In the genomic region with DNA sequence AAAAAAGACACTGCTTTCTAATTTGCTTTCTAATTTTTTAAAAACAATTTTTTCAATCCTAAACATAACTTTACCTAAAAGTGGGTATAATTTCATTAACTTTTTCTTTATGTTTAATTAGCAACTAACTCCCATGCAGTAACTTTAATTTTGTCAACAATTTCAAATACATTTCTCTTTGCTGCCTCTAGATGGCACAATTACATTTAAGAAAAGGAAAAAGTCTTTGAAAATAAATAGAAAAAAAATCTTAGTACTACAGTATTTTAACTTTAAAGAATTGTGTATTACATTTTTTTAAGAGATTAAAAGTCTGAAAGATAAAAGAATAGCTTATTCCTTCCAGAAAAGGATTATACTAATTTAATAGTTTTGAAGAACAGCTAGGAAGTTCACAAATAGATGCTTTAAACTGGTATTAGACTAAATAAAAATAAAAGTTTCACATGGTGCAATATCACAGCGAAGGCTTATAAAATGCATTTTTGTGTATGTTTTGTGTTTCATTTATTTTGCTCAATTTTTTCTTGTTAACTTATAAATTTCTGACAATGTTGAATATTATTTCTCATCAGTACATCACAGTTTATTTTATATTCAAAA, we compare ENCODE assay signal across 8 cellular contexts.
DNase-seq lines count a peak whose midpoint lies in the region; ATAC-seq and TF ChIP-seq lines count a peak whose summit lies in the region.

No MANE protein-coding gene starts in this region.

- no peaks in the 10 kb centered on the region for H3K9me3 Mint-ChIP-seq in HFFc6
- no peaks in the 10 kb centered on the region for H3K9me3 Mint-ChIP-seq in WTC11
- H3K9me3 Mint-ChIP-seq in activated naive CD8-positive, alpha-beta T cell treated with anti-CD3 and anti-CD28 coated beads, Interleukin-2, amount 50 U/mL, for 24 hours = no peaks in the 10 kb centered on the region

- H3K4me3 ChIP-seq in BJ (ENCODE audit: low read depth, low read length) (no peak overlapping the region), right lobe of liver (no peak overlapping the region)

- no peak overlapping the region for H3K27ac ChIP-seq in right lobe of liver

- H3K36me3 ChIP-seq in BJ (ENCODE audit: control insufficient read depth, insufficient read depth, low read length) = no peaks in the 10 kb centered on the region
- peaks cover 0 to 55% (median 13%) of the 10 kb centered on the region in 4 donors for H3K36me3 ChIP-seq in right lobe of liver

- no peak for DNase-seq in BJ (ENCODE audit: low read depth)
- DNase-seq in HFFc6 = peak; percentile 3
- DNase-seq in WTC11 (ENCODE audit: low spot score) = no peak
- DNase-seq in right lobe of liver = no peak
- DNase-seq in left colon = no peak
- DNase-seq in activated naive CD8-positive, alpha-beta T cell treated with anti-CD3 and anti-CD28 coated beads, Interleukin-2, amount 50 U/mL, for 24 hours = no peak
- DNase-seq in activated T-cell treated with anti-CD3 and anti-CD28 coated beads, Interleukin-2, amount 50 U/mL, for 48 hours = no peak

- TF ChIP-seq POLR2A in right lobe of liver (IDR thresholded peaks at IDR 0.05) = no peak

- no peaks in the 10 kb centered on the region; the same call in 1 of the 2 replicates for H3K4me1 Mint-ChIP-seq in HFFc6 (ENCODE audit: low read depth)
- no peaks in the 10 kb centered on the region for H3K4me1 Mint-ChIP-seq in WTC11
- H3K4me1 Mint-ChIP-seq in activated naive CD8-positive, alpha-beta T cell treated with anti-CD3 and anti-CD28 coated beads, Interleukin-2, amount 50 U/mL, for 24 hours = no peaks in the 10 kb centered on the region

- WGBS in right lobe of liver (ENCODE audit: insufficient coverage, low coverage, low lambda C conversion rate, missing lambda C conversion rate) = 85% methylated on average over 1 of the region's 1 CpG

- POLR2A ChIA-PET in BJ (lab: Charles Lee) (no interaction called here), WTC11 (lab: Charles Lee) (no interaction called here)

- no peak overlapping the region for H3K4me3 Mint-ChIP-seq in HFFc6
- no peak overlapping the region for H3K4me3 Mint-ChIP-seq in WTC11
- no peak overlapping the region for H3K4me3 Mint-ChIP-seq in activated naive CD8-positive, alpha-beta T cell treated with anti-CD3 and anti-CD28 coated beads, Interleukin-2, amount 50 U/mL, for 24 hours

- H3K27ac Mint-ChIP-seq in HFFc6 (no peak overlapping the region), WTC11 (no peak overlapping the region)
- no peak overlapping the region for H3K27ac Mint-ChIP-seq in activated naive CD8-positive, alpha-beta T cell treated with anti-CD3 and anti-CD28 coated beads, Interleukin-2, amount 50 U/mL, for 24 hours

- H3K27me3 Mint-ChIP-seq in HFFc6 (ENCODE audit: insufficient read depth) (no peaks in the 10 kb centered on the region), WTC11 (ENCODE audit: low read depth) (no peaks in the 10 kb centered on the region)
- H3K27me3 Mint-ChIP-seq in activated naive CD8-positive, alpha-beta T cell treated with anti-CD3 and anti-CD28 coated beads, Interleukin-2, amount 50 U/mL, for 24 hours = no peaks in the 10 kb centered on the region

- H3K4me1 ChIP-seq in right lobe of liver = no peaks in the 10 kb centered on the region

- CTCF ChIA-PET in BJ (lab: Yijun Ruan, JAX) (interaction anchor here (0.6 to 5.1 kb wide), 13 partner anchors 13 to 409 kb away, joined by 3 to 33 read pairs (median 4); a partner anchor contains a TSS), WTC11 (lab: Charles Lee) (interaction anchor here (1.4 kb wide), 1 partner anchor 22 kb away, joined by 4 read pairs; no protein-coding TSS in a partner anchor)

- intact Hi-C loops in right lobe of liver (cut with DNase I) = loop anchor here in 1 of 2 donors (10.0 kb wide), 2 partner anchors 194 to 274 kb away; no protein-coding TSS in a partner anchor
- intact Hi-C loops in left colon (cut with DNase I, micrococcal nuclease) = loop anchor here in 1 of 2 donors (2.0 to 10.0 kb wide), 2 partner anchors 184 to 280 kb away; no protein-coding TSS in a partner anchor

- H3K36me3 Mint-ChIP-seq in HFFc6 (ENCODE audit: low read depth) (no peaks in the 10 kb centered on the region), WTC11 (peaks cover 34% of the 10 kb centered on the region)
- peaks cover 6% of the 10 kb centered on the region for H3K36me3 Mint-ChIP-seq in activated naive CD8-positive, alpha-beta T cell treated with anti-CD3 and anti-CD28 coated beads, Interleukin-2, amount 50 U/mL, for 24 hours (ENCODE audit: low read depth)

- H3K9me3 ChIP-seq in right lobe of liver = no peaks in the 10 kb centered on the region

- ATAC-seq in WTC11 = no peak
- peak in 1 of 4 donors; percentile 25 for ATAC-seq in right lobe of liver
- ATAC-seq in left colon = no peak
- ATAC-seq in activated naive CD8-positive, alpha-beta T cell treated with anti-CD3 and anti-CD28 coated beads, Interleukin-2, amount 50 U/mL, for 24 hours = no peak
- ATAC-seq in GM21367 (IDR thresholded peaks at IDR 0.05; ENCODE audit: unreplicated experiment) = no peak

- TF ChIP-seq CTCF in BJ (IDR thresholded peaks at IDR 0.05; ENCODE audit: insufficient read depth, low read depth, low read length) (peak; percentile 46), HFFc6 (IDR thresholded peaks at IDR 0.05) (peak; percentile 86), WTC11 (IDR thresholded peaks at IDR 0.05) (peak; percentile 22; the same call in 1 of the 2 replicates), right lobe of liver (IDR thresholded peaks at IDR 0.05) (peak; percentile 49 to 70 (median 56))

- no peaks in the 10 kb centered on the region for H3K27me3 ChIP-seq in BJ (ENCODE audit: control insufficient read depth, insufficient read depth, low read length)
- H3K27me3 ChIP-seq in right lobe of liver = no peaks in the 10 kb centered on the region

TF ChIP-seq in WTC11, 78 proteins besides CTCF, POLR2A, EP300 and RAD21 (continues in another document):
- TF ChIP-seq, protein P1, sequence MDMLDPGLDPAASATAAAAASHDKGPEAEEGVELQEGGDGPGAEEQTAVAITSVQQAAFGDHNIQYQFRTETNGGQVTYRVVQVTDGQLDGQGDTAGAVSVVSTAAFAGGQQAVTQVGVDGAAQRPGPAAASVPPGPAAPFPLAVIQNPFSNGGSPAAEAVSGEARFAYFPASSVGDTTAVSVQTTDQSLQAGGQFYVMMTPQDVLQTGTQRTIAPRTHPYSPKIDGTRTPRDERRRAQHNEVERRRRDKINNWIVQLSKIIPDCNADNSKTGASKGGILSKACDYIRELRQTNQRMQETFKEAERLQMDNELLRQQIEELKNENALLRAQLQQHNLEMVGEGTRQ (CRISPR knock-in tag; IDR thresholded peaks at IDR 0.05) = no peak
- TF ChIP-seq, protein P2, sequence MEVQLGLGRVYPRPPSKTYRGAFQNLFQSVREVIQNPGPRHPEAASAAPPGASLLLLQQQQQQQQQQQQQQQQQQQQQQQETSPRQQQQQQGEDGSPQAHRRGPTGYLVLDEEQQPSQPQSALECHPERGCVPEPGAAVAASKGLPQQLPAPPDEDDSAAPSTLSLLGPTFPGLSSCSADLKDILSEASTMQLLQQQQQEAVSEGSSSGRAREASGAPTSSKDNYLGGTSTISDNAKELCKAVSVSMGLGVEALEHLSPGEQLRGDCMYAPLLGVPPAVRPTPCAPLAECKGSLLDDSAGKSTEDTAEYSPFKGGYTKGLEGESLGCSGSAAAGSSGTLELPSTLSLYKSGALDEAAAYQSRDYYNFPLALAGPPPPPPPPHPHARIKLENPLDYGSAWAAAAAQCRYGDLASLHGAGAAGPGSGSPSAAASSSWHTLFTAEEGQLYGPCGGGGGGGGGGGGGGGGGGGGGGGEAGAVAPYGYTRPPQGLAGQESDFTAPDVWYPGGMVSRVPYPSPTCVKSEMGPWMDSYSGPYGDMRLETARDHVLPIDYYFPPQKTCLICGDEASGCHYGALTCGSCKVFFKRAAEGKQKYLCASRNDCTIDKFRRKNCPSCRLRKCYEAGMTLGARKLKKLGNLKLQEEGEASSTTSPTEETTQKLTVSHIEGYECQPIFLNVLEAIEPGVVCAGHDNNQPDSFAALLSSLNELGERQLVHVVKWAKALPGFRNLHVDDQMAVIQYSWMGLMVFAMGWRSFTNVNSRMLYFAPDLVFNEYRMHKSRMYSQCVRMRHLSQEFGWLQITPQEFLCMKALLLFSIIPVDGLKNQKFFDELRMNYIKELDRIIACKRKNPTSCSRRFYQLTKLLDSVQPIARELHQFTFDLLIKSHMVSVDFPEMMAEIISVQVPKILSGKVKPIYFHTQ (CRISPR knock-in tag; IDR thresholded peaks at IDR 0.05) = no peak
- no peak for TF ChIP-seq TP53 (CRISPR knock-in tag; IDR thresholded peaks at IDR 0.05)
- no peak for TF ChIP-seq GABPB1 (CRISPR knock-in tag; IDR thresholded peaks at IDR 0.05)
- TF ChIP-seq, protein P3, sequence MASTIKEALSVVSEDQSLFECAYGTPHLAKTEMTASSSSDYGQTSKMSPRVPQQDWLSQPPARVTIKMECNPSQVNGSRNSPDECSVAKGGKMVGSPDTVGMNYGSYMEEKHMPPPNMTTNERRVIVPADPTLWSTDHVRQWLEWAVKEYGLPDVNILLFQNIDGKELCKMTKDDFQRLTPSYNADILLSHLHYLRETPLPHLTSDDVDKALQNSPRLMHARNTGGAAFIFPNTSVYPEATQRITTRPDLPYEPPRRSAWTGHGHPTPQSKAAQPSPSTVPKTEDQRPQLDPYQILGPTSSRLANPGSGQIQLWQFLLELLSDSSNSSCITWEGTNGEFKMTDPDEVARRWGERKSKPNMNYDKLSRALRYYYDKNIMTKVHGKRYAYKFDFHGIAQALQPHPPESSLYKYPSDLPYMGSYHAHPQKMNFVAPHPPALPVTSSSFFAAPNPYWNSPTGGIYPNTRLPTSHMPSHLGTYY (CRISPR knock-in tag; IDR thresholded peaks at IDR 0.05) = no peak
- no peak for TF ChIP-seq HMGA2 (CRISPR knock-in tag; IDR thresholded peaks at IDR 0.05)
- TF ChIP-seq, protein P4, sequence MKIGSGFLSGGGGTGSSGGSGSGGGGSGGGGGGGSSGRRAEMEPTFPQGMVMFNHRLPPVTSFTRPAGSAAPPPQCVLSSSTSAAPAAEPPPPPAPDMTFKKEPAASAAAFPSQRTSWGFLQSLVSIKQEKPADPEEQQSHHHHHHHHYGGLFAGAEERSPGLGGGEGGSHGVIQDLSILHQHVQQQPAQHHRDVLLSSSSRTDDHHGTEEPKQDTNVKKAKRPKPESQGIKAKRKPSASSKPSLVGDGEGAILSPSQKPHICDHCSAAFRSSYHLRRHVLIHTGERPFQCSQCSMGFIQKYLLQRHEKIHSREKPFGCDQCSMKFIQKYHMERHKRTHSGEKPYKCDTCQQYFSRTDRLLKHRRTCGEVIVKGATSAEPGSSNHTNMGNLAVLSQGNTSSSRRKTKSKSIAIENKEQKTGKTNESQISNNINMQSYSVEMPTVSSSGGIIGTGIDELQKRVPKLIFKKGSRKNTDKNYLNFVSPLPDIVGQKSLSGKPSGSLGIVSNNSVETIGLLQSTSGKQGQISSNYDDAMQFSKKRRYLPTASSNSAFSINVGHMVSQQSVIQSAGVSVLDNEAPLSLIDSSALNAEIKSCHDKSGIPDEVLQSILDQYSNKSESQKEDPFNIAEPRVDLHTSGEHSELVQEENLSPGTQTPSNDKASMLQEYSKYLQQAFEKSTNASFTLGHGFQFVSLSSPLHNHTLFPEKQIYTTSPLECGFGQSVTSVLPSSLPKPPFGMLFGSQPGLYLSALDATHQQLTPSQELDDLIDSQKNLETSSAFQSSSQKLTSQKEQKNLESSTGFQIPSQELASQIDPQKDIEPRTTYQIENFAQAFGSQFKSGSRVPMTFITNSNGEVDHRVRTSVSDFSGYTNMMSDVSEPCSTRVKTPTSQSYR (CRISPR knock-in tag; IDR thresholded peaks at IDR 0.05) = no peak

Comparison
In these comparisons a context has a peak if more than half of its experiments do, and no peak if none do; other contexts are left out.
1. CTCF ChIP-seq: peak in every context shown above with its lines; median percentile 86 in HFFc6; 56 in right lobe of liver; 46 in BJ; 22 in WTC11.